ENCODE assay signal across 8 cellular contexts in the genomic region with DNA sequence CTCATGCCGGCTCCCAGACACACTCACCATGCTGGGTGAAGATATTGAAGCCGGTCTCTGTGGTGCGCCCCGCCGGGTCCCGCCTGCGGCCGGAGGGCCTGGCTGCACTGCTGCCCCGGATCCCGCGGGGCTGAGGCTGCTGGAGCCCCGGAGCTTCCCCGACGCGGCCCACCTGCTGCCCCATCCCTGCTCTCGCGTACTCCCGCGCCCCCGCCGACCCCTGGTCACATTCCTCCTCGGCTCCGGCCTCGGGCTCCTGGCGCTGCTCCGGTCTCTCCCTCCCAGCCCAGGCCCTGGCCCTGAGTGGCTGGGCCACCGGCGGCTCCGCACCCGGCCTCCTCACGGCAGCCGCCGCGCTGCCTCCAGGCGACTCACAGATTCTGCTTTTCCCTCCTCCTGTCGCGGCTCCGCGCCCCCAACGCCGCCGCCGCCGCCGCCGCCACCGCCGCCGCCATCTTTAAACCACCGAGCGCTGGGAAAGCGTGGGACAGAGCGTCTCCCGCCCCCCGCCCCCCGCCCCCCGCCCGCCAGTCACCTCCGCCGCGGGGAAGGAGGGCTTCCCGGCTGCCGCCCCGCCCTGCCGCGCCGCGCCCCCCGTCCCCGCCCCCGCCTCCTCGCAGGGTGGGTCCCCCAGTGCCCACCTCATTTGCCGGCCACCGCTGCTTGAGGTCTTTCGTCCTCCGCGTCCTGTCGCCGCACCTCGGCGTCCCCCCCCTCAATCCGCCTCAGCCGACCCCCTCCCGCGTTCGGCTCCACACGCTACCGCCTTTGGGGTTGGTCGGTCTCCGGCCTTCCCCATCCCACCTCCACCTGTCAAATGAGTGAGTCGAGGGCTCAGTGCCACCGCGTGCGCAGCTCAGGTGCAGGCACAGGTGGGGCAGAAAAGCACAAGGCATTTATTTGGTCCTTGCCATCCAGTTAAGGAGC. TPM values are rescaled to one million over a fixed set of nuclear protein-coding genes. Genes with fewer than 3 reads are reported as not detected.
DNase-seq lines count a peak whose midpoint lies in the region; ATAC-seq and TF ChIP-seq lines count a peak whose summit lies in the region.

Gene ABL2, minus strand, starts transcription at position 464 of the 927 bp plus-strand sequence. Its CDS starts 280 bp downstream, at position 184.

- peak within 1 kb of the TSS; percentile 89 for H3K4me3 Mint-ChIP-seq in WTC11

- peak; percentile 82 for DNase-seq in GM10266 (ENCODE audit: extremely low spot score)
- DNase-seq in NCI-H128 (lab: John Stamatoyannopoulos, UW; ENCODE audit: unreplicated experiment): peak; percentile 50
- DNase-seq in WTC11 (ENCODE audit: low spot score): peak; percentile 72
- DNase-seq in cardiac fibroblast (ENCODE audit: low read depth in 2 of 2): no peak
- no peak for DNase-seq in kidney epithelial cell (ENCODE audit: low read depth)
- DNase-seq in stimulated activated CD4-positive, alpha-beta T cell treated with anti-CD3 and anti-CD28 coated beads, Interleukin-1b, Interleukin-23, amount 100 ng/mL, for 4 hours (ENCODE audit: low read depth in 2 of 2): peak; percentile 45 to 56
- DNase-seq in medulla oblongata (ENCODE audit: extremely low spot score): no peak

- CTCF ChIA-PET in HEK293 (lab: Yijun Ruan, JAX): interaction anchor here (0.6 kb wide), 1 partner anchor 724 kb away, joined by 4 read pairs; no protein-coding TSS in a partner anchor
- CTCF ChIA-PET in WTC11 (lab: Charles Lee): interaction anchor here (1.0 to 2.2 kb wide), 2 partner anchors 64 to 670 kb away, joined by 3 to 5 read pairs; partner anchors contain the start of gene SOAT1

- H3K27me3 ChIP-seq in kidney epithelial cell (ENCODE audit: control insufficient read depth, insufficient read depth, low read length): no peaks in the 10 kb centered on the region

- ATAC-seq in WTC11: peak; percentile 88

- H3K36me3 Mint-ChIP-seq in WTC11: peaks cover 5% of the 10 kb centered on the region; the same call in 1 of the 2 replicates

- peak within 1 kb of the TSS; percentile 67 for H3K27ac Mint-ChIP-seq in WTC11

- POLR2A ChIA-PET in HEK293 (lab: Yijun Ruan, JAX): no interaction called here
- POLR2A ChIA-PET in WTC11 (lab: Charles Lee): interaction anchor here (0.6 kb wide), 1 partner anchor 503 kb away, joined by 4 read pairs; no protein-coding TSS in a partner anchor

- H3K36me3 ChIP-seq in HEK293 (ENCODE audit: control insufficient read depth in 2 of 2, insufficient read depth in 1 of 2, low read length in 2 of 2): peaks cover 4 to 8% of the 10 kb centered on the region in 2 experiments; a peak in 2 of 3 replicates
- H3K36me3 ChIP-seq in kidney epithelial cell (ENCODE audit: control insufficient read depth, insufficient read depth, low read length): no peaks in the 10 kb centered on the region

- H3K4me3 ChIP-seq in HEK293 (ENCODE audit: low read depth, low read length) (peak within 1 kb of the TSS; percentile 97), cardiac fibroblast (replicated peaks in 1 of 2; ENCODE audit: low read depth in 2 of 2, low read length in 2 of 2) (peak within 1 kb of the TSS; percentile 75 to 81), kidney epithelial cell (ENCODE audit: low read depth, low read length) (peak within 1 kb of the TSS; percentile 97)

- H3K4me1 Mint-ChIP-seq in WTC11: peaks cover 18% of the 10 kb centered on the region

- H3K9me3 ChIP-seq in HEK293 (ENCODE audit: control insufficient read depth, insufficient read depth, low read depth, low read length): no peaks in the 10 kb centered on the region

- TF ChIP-seq CTCF in GM10266 (IDR thresholded peaks at IDR 0.05; ENCODE audit: control insufficient read depth, insufficient read depth, low read depth, missing control alignments) (no peak), HEK293 (tag by site-specific recombination; IDR thresholded peaks at IDR 0.05) (no peak), WTC11 (IDR thresholded peaks at IDR 0.05) (no peak), cardiac fibroblast (IDR thresholded peaks at IDR 0.05; ENCODE audit: low read depth, low read length) (no peak), kidney epithelial cell (IDR thresholded peaks at IDR 0.05; ENCODE audit: insufficient read depth, low read length, poor library complexity, severe bottlenecking) (no peak)

- peaks cover 5% of the 10 kb centered on the region; the same call in 1 of the 2 replicates for H3K4me1 ChIP-seq in HEK293 (ENCODE audit: control insufficient read depth, insufficient read depth, low read length)

- peaks cover 10% of the 10 kb centered on the region for H3K27me3 Mint-ChIP-seq in WTC11 (ENCODE audit: low read depth)

- H3K9me3 Mint-ChIP-seq in WTC11: no peaks in the 10 kb centered on the region

- H3K27ac ChIP-seq in HEK293 (ENCODE audit: extremely low read depth, low read depth, low read length): peak within 1 kb of the TSS; percentile 92

TF ChIP-seq in HEK293, 187 proteins besides CTCF, POLR2A, EP300 and RAD21 (continues in another document):
- peak; percentile 71 for TF ChIP-seq SP2 (tag by site-specific recombination; IDR thresholded peaks at IDR 0.05)
- TF ChIP-seq PRDM10 (tag by site-specific recombination; IDR thresholded peaks at IDR 0.05): peak; percentile 73
- TF ChIP-seq ZSCAN16 (tag by site-specific recombination; IDR thresholded peaks at IDR 0.05): peak; percentile 14; the same call in 1 of the 2 replicates
- TF ChIP-seq ZNF580 (tag by site-specific recombination; IDR thresholded peaks at IDR 0.05): no peak
- peak; percentile 52 for TF ChIP-seq ZFHX2 (tag by site-specific recombination; conservative IDR thresholded peaks at IDR 0.05)

TF ChIP-seq in WTC11, 78 proteins besides CTCF, POLR2A, EP300 and RAD21 (continues in another document):
- TF ChIP-seq FOXP1 (CRISPR knock-in tag; IDR thresholded peaks at IDR 0.05; ENCODE audit: borderline replicate concordance) (peak; percentile 39; the same call in 1 of the 2 replicates), CREB1 (CRISPR knock-in tag; IDR thresholded peaks at IDR 0.05) (no peak), SP1 (CRISPR knock-in tag; conservative IDR thresholded peaks at IDR 0.05) (0 out of 2 replicates have a peak, but pooled peaks have one; percentile 22), TEAD1 (CRISPR knock-in tag; IDR thresholded peaks at IDR 0.05) (0 out of 2 replicates have a peak, but pooled peaks have one; percentile 39), KAT7 (CRISPR knock-in tag; IDR thresholded peaks at IDR 0.05; ENCODE audit: borderline replicate concordance) (0 out of 2 replicates have a peak, but pooled peaks have one; percentile 24)
- TF ChIP-seq, protein P1, sequence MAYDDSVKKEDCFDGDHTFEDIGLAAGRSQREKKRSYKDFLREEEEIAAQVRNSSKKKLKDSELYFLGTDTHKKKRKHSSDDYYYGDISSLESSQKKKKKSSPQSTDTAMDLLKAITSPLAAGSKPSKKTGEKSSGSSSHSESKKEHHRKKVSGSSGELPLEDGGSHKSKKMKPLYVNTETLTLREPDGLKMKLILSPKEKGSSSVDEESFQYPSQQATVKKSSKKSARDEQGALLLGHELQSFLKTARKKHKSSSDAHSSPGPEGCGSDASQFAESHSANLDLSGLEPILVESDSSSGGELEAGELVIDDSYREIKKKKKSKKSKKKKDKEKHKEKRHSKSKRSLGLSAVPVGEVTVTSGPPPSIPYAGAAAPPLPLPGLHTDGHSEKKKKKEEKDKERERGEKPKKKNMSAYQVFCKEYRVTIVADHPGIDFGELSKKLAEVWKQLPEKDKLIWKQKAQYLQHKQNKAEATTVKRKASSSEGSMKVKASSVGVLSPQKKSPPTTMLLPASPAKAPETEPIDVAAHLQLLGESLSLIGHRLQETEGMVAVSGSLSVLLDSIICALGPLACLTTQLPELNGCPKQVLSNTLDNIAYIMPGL (CRISPR knock-in tag; IDR thresholded peaks at IDR 0.05): peak; percentile 62; the same call in 1 of the 2 replicates
- TF ChIP-seq, protein P2, sequence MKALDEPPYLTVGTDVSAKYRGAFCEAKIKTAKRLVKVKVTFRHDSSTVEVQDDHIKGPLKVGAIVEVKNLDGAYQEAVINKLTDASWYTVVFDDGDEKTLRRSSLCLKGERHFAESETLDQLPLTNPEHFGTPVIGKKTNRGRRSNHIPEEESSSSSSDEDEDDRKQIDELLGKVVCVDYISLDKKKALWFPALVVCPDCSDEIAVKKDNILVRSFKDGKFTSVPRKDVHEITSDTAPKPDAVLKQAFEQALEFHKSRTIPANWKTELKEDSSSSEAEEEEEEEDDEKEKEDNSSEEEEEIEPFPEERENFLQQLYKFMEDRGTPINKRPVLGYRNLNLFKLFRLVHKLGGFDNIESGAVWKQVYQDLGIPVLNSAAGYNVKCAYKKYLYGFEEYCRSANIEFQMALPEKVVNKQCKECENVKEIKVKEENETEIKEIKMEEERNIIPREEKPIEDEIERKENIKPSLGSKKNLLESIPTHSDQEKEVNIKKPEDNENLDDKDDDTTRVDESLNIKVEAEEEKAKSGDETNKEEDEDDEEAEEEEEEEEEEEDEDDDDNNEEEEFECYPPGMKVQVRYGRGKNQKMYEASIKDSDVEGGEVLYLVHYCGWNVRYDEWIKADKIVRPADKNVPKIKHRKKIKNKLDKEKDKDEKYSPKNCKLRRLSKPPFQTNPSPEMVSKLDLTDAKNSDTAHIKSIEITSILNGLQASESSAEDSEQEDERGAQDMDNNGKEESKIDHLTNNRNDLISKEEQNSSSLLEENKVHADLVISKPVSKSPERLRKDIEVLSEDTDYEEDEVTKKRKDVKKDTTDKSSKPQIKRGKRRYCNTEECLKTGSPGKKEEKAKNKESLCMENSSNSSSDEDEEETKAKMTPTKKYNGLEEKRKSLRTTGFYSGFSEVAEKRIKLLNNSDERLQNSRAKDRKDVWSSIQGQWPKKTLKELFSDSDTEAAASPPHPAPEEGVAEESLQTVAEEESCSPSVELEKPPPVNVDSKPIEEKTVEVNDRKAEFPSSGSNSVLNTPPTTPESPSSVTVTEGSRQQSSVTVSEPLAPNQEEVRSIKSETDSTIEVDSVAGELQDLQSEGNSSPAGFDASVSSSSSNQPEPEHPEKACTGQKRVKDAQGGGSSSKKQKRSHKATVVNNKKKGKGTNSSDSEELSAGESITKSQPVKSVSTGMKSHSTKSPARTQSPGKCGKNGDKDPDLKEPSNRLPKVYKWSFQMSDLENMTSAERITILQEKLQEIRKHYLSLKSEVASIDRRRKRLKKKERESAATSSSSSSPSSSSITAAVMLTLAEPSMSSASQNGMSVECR (CRISPR knock-in tag; IDR thresholded peaks at IDR 0.05; ENCODE audit: borderline replicate concordance): no peak

RNA-seq across cellular contexts. Expression of gene ABL2, which starts in this region (rescaled TPM):
- total RNA-seq in WTC11 (2021) (18.3 to 20.1 TPM (median 19.2 TPM) in 3 replicates), kidney epithelial cell (45.8 and 47.4 TPM in 2 replicates)

Comparison
In these comparisons a context has a peak if more than half of its experiments do, and no peak if none do; other contexts are left out.
1. DNase-seq: peak in GM10266 (single experiment), NCI-H128 (single experiment), WTC11 (single experiment) and stimulated activated CD4-positive, alpha-beta T cell treated with anti-CD3 and anti-CD28 coated beads, Interleukin-1b, Interleukin-23, amount 100 ng/mL, for 4 hours (2 of 2); none in cardiac fibroblast (0 of 2), kidney epithelial cell (single experiment) and medulla oblongata (single experiment).
2. Peak in every context shown above with its lines, with median percentiles within 50 percentile points of each other: H3K4me3 ChIP-seq.